8 cellular contexts compared by ENCODE assay signal in the genomic region with DNA sequence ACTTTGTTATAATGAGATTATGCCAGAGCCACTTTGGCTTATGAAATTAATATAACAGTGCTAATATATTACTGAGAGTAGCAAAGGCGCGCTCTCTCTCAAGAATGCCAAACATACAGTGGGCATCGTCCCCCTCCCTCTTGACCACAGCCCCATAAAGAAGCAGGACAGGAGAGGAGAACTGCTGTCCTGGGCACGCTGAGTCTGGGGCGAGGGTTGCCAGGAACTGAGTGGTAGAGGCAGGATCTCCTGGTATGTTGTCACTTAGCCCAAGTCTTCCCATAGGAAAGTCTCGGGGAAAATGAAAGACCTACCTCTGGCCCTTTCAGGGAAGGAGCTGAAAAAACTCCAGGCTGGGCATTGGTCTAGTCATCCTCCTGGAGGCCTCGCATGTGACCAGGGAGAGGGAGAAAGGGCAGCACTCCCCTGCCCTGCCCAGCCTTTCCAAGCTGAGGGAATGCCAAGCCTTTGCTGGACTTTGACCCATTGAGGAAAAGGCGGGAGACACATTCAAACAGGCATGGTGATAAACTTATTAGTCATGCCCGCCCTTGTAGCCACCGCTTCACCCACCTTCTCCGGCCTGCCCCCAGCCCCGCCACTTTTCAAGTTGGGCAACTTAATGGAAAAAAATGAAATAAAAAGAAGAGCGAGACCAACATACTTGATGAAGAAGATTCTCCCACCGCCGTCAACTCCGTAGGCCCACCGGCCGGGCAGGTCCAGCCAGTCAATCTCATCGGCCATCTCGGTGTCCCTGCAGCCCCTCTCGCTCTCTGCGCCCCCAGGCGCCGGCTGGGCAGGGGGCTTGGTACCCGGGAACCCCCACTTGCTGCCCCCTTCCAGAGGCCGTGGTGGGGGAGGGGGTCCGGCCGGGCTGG. TPM values are rescaled to one million over a fixed set of nuclear protein-coding genes. Genes with fewer than 3 reads are reported as not detected.
DNase-seq lines count a peak whose midpoint lies in the region; ATAC-seq and TF ChIP-seq lines count a peak whose summit lies in the region.

No MANE protein-coding gene starts in this region.

- no peak overlapping the region for H4K5ac ChIP-seq in mesendoderm (ENCODE audit: low read length)

- no peaks in the 10 kb centered on the region for H3K79me1 ChIP-seq in mesendoderm (ENCODE audit: low read length)

- H3K36me3 Mint-ChIP-seq in activated T-cell treated with anti-CD3 and anti-CD28 coated beads, Interleukin-2, amount 50 U/mL, for 4 hours (ENCODE audit: insufficient read depth): no peaks in the 10 kb centered on the region
- H3K36me3 Mint-ChIP-seq in chondrocyte (ENCODE audit: low read depth): no peaks in the 10 kb centered on the region
- H3K36me3 Mint-ChIP-seq in type B pancreatic cell: no peaks in the 10 kb centered on the region

- DNase-seq in activated T-cell treated with anti-CD3 and anti-CD28 coated beads, Interleukin-2, amount 50 U/mL, for 4 hours: no peak
- DNase-seq in activated T-cell treated with anti-CD3 and anti-CD28 coated beads for 4 hours: no peak
- DNase-seq in chondrocyte (ENCODE audit: low spot score): no peak
- no peak for DNase-seq in mesendoderm
- no peak for DNase-seq in type B pancreatic cell (ENCODE audit: extremely low spot score, unreplicated experiment)
- DNase-seq in NK-92 (lab: John Stamatoyannopoulos, UW; ENCODE audit: unreplicated experiment): no peak
- DNase-seq in NCI-H446 (lab: John Stamatoyannopoulos, UW): no peak

- peak overlapping the region; percentile 71 for H3K56ac ChIP-seq in mesendoderm (ENCODE audit: low read length)

- H3K27ac Mint-ChIP-seq in chondrocyte (ENCODE audit: unreplicated experiment) (no peak overlapping the region), type B pancreatic cell (peak overlapping the region; percentile 85)

- H3K9me3 Mint-ChIP-seq in activated T-cell treated with anti-CD3 and anti-CD28 coated beads, Interleukin-2, amount 50 U/mL, for 4 hours: no peaks in the 10 kb centered on the region
- H3K9me3 Mint-ChIP-seq in chondrocyte (ENCODE audit: low read depth) (no peaks in the 10 kb centered on the region), type B pancreatic cell (no peaks in the 10 kb centered on the region)

- no peak overlapping the region for H2AK5ac ChIP-seq in mesendoderm (ENCODE audit: low read length)

- peaks cover 13% of the 10 kb centered on the region for H3K4me1 Mint-ChIP-seq in activated T-cell treated with anti-CD3 and anti-CD28 coated beads, Interleukin-2, amount 50 U/mL, for 4 hours (ENCODE audit: low read depth)
- H3K4me1 Mint-ChIP-seq in chondrocyte (ENCODE audit: low read depth) (peaks cover 10% of the 10 kb centered on the region), type B pancreatic cell (ENCODE audit: unreplicated experiment) (peaks cover 10% of the 10 kb centered on the region)

- WGBS in mesendoderm (ENCODE audit: extremely low coverage, insufficient coverage, low lambda C conversion rate): no CpG with 5 or more reads among the region's 28 CpGs

- ATAC-seq in activated T-cell treated with anti-CD3 and anti-CD28 coated beads, Interleukin-2, amount 50 U/mL, for 4 hours: no peak
- no peak for ATAC-seq in HG03159 (IDR thresholded peaks at IDR 0.05; ENCODE audit: unreplicated experiment)

- TF ChIP-seq CTCF in chondrocyte (IDR thresholded peaks at IDR 0.05) (no peak), type B pancreatic cell (conservative IDR thresholded peaks at IDR 0.05) (no peak)

- peaks cover 14% of the 10 kb centered on the region for H3K27me3 Mint-ChIP-seq in activated T-cell treated with anti-CD3 and anti-CD28 coated beads, Interleukin-2, amount 50 U/mL, for 4 hours (ENCODE audit: low read depth)
- H3K27me3 Mint-ChIP-seq in chondrocyte (ENCODE audit: low read depth): peaks cover 48% of the 10 kb centered on the region
- H3K27me3 Mint-ChIP-seq in type B pancreatic cell: peaks cover 49% of the 10 kb centered on the region

- H3K23ac ChIP-seq in mesendoderm (ENCODE audit: low read length): no peak overlapping the region

- H3K18ac ChIP-seq in mesendoderm (ENCODE audit: low read length): no peak overlapping the region

- peak overlapping the region; percentile 98 for H3K4me2 ChIP-seq in mesendoderm (ENCODE audit: low read length)

- no peaks in the 10 kb centered on the region for H3K4me1 ChIP-seq in mesendoderm (ENCODE audit: control insufficient read depth, low read depth, low read length)

- H2BK5ac ChIP-seq in mesendoderm (ENCODE audit: low read length): no peak overlapping the region

- H3K79me2 ChIP-seq in mesendoderm (ENCODE audit: control insufficient read depth, insufficient read depth, low read length): no peaks in the 10 kb centered on the region

- no peak overlapping the region for H3K9ac ChIP-seq in mesendoderm (ENCODE audit: low read length)

- H3K4ac ChIP-seq in mesendoderm (ENCODE audit: low read depth, low read length): no peak overlapping the region

- H2BK120ac ChIP-seq in mesendoderm (ENCODE audit: low read depth, low read length): no peak overlapping the region

- H3K4me3 Mint-ChIP-seq in activated T-cell treated with anti-CD3 and anti-CD28 coated beads, Interleukin-2, amount 50 U/mL, for 4 hours: peak overlapping the region; percentile 59
- H3K4me3 Mint-ChIP-seq in chondrocyte (ENCODE audit: unreplicated experiment): peak overlapping the region; percentile 61
- H3K4me3 Mint-ChIP-seq in type B pancreatic cell: peak overlapping the region; percentile 88

- H4K8ac ChIP-seq in mesendoderm (ENCODE audit: low read depth, low read length): no peak overlapping the region

- peaks cover 21% of the 10 kb centered on the region for H3K27me3 ChIP-seq in mesendoderm (ENCODE audit: insufficient read depth, low read length, poor library complexity)

- H3K4me3 ChIP-seq in mesendoderm (ENCODE audit: low read length): no peak overlapping the region

- H2BK15ac ChIP-seq in mesendoderm (replicated peaks; ENCODE audit: low read depth): no peak overlapping the region

- no peaks in the 10 kb centered on the region for H3K36me3 ChIP-seq in mesendoderm (ENCODE audit: control insufficient read depth, insufficient read depth, low read length)

- H3K27ac ChIP-seq in mesendoderm (ENCODE audit: low read depth, low read length): peak overlapping the region; percentile 10

RNA-seq across cellular contexts. Expression of gene PLEKHA6, which starts 17.4 kb away (rescaled TPM):
- under 1 TPM; 0.19 to 0.61 (median 0.29) TPM for total RNA-seq in activated T-cell treated with anti-CD3 and anti-CD28 coated beads, Interleukin-2, amount 50 U/mL, for 4 hours
- 0.15 to 1.4 TPM (median 0.51 TPM) in 3 replicates for total RNA-seq in chondrocyte
- polyA plus RNA-seq in mesendoderm (2013, experiment 1 of 2): 1.3 TPM
- 1.2 TPM for polyA plus RNA-seq in mesendoderm (2013, experiment 2 of 2)
- total RNA-seq in type B pancreatic cell (ENCODE audit: low replicate concordance): 37.8 and 63.1 TPM in 2 replicates

RNA-seq across cellular contexts. Expression of gene PPP1R15B, which starts 34.5 kb away (rescaled TPM):
- total RNA-seq in activated T-cell treated with anti-CD3 and anti-CD28 coated beads, Interleukin-2, amount 50 U/mL, for 4 hours: 10 to 100 TPM; 71.7 to 80.1 (median 72.9) TPM
- total RNA-seq in chondrocyte (29.7 to 41.0 TPM (median 40.9 TPM) in 3 replicates), type B pancreatic cell (ENCODE audit: low replicate concordance) (43.3 and 48.9 TPM in 2 replicates)
- polyA plus RNA-seq in mesendoderm (2013, experiment 1 of 2): 26.9 TPM
- 25.4 TPM for polyA plus RNA-seq in mesendoderm (2013, experiment 2 of 2)

Comparison
In these comparisons a context has a peak if more than half of its experiments do, and no peak if none do; other contexts are left out.
1. RNA of gene PLEKHA6, which starts 17.4 kb away (total RNA-seq): 37.8 to 63.1 TPM in type B pancreatic cell; 0.19 to 0.61 TPM in activated T-cell treated with anti-CD3 and anti-CD28 coated beads, Interleukin-2, amount 50 U/mL, for 4 hours and 0.15 to 1.4 TPM in chondrocyte; every median in the first group is over 10 times any median in the second.
2. Peak in every context shown above with its lines, with median percentiles within 50 percentile points of each other: H3K4me3 Mint-ChIP-seq.